8 cellular contexts compared by ENCODE assay signal in the genomic region with DNA sequence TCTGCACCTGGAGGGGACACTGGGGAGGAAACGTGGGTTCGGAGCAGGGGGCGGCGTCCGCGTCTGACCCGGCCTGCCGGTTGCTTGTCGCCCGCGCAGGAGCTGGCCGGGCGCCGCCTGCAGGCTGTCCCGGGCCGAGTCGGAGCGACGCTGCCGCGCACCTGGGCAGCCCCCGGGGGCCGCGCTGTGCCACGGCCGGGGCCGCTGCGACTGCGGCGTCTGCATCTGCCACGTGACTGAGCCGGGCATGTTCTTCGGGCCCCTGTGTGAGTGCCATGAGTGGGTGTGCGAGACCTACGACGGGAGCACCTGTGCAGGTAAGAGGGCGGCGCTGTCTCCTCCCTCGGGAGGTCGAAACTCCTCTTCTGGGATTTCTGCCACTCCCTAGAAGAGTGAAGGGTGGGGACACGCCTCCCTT. TPM values are rescaled to one million over a fixed set of nuclear protein-coding genes. Genes with fewer than 3 reads are reported as not detected.
DNase-seq lines count a peak whose midpoint lies in the region; ATAC-seq and TF ChIP-seq lines count a peak whose summit lies in the region.

No MANE protein-coding gene starts in this region.

- no peaks in the 10 kb centered on the region for H3K27me3 ChIP-seq in CD8-positive, alpha-beta memory T cell (ENCODE audit: insufficient read depth, low read length, poor library complexity, severe bottlenecking)
- H3K27me3 ChIP-seq in iPS-15b (ENCODE audit: control insufficient read depth, insufficient read depth, low read length) = peaks cover 3% of the 10 kb centered on the region
- no peaks in the 10 kb centered on the region for H3K27me3 ChIP-seq in upper lobe of right lung

- no peak overlapping the region for H3K9ac ChIP-seq in iPS-15b (ENCODE audit: low read depth, low read length)

- H3K9me3 Mint-ChIP-seq in CD8-positive, alpha-beta memory T cell = peaks cover 0 to 4% (median 0%) of the 10 kb centered on the region in 5 donors
- H3K9me3 Mint-ChIP-seq in T-cell (no peaks in the 10 kb centered on the region), nephron progenitor cell (no peaks in the 10 kb centered on the region)

- H3K27ac Mint-ChIP-seq in CD8-positive, alpha-beta memory T cell = no peak overlapping the region
- H3K27ac Mint-ChIP-seq in T-cell (no peak overlapping the region), nephron progenitor cell (no peak overlapping the region)

- H3K4me3 Mint-ChIP-seq in CD8-positive, alpha-beta memory T cell = peak overlapping the region in 4 of 7 donors; percentile 49 to 79 (median 54)
- H3K4me3 Mint-ChIP-seq in T-cell = peak overlapping the region; percentile 2 to 38 (median 31)
- no peak overlapping the region for H3K4me3 Mint-ChIP-seq in nephron progenitor cell

- no peaks in the 10 kb centered on the region for H3K36me3 Mint-ChIP-seq in CD8-positive, alpha-beta memory T cell
- H3K36me3 Mint-ChIP-seq in T-cell (no peaks in the 10 kb centered on the region), nephron progenitor cell (ENCODE audit: low read depth) (no peaks in the 10 kb centered on the region)

- H3K4me1 ChIP-seq in CD8-positive, alpha-beta memory T cell (ENCODE audit: insufficient read depth, low read length) = no peaks in the 10 kb centered on the region
- H3K4me1 ChIP-seq in iPS-15b (ENCODE audit: control insufficient read depth, insufficient read depth, low read length) (peaks cover 11% of the 10 kb centered on the region), upper lobe of right lung (peaks cover 4% of the 10 kb centered on the region)

- DNase-seq in CD8-positive, alpha-beta memory T cell = no peak
- DNase-seq in T-cell (no peak), upper lobe of right lung (peak; percentile 73), NCI-H1092 treated with DMSO at 0.1 percent for 48 hours (lab: John Stamatoyannopoulos, UW) (no peak), nephron progenitor cell (no peak)
- DNase-seq in activated naive CD4-positive, alpha-beta T cell (lab: John Stamatoyannopoulos, UW) = no peak

- no peak overlapping the region for H3K4me3 ChIP-seq in CD8-positive, alpha-beta memory T cell (ENCODE audit: low read length)
- H3K4me3 ChIP-seq in iPS-15b (ENCODE audit: low read depth, low read length) (peak overlapping the region; percentile 47), upper lobe of right lung (peak overlapping the region; percentile 55)

- intact Hi-C loops in upper lobe of right lung (cut with DNase I) = no loop called here

- no peaks in the 10 kb centered on the region for H3K9me3 ChIP-seq in CD8-positive, alpha-beta memory T cell (ENCODE audit: low read length)
- H3K9me3 ChIP-seq in iPS-15b (ENCODE audit: control insufficient read depth, insufficient read depth, low read length) = no peaks in the 10 kb centered on the region
- no peaks in the 10 kb centered on the region for H3K9me3 ChIP-seq in upper lobe of right lung

- CTCF ChIA-PET in CD8-positive, alpha-beta memory T cell (lab: Charles Lee) = no interaction called here
- CTCF ChIA-PET in T-cell (lab: Charles Lee) = no interaction called here

- no peak overlapping the region for H3K27ac ChIP-seq in CD8-positive, alpha-beta memory T cell (ENCODE audit: low read depth, low read length)
- H3K27ac ChIP-seq in upper lobe of right lung = peak overlapping the region; percentile 63

- peaks cover 15 to 42% of the 10 kb centered on the region in 2 donors for H3K27me3 Mint-ChIP-seq in CD8-positive, alpha-beta memory T cell
- peaks cover 28 to 33% of the 10 kb centered on the region in 2 donors for H3K27me3 Mint-ChIP-seq in T-cell
- peaks cover 7% of the 10 kb centered on the region for H3K27me3 Mint-ChIP-seq in nephron progenitor cell (ENCODE audit: low read depth, poor library complexity)

- H3K36me3 ChIP-seq in CD8-positive, alpha-beta memory T cell (ENCODE audit: insufficient read depth, low read length) = no peaks in the 10 kb centered on the region
- no peaks in the 10 kb centered on the region for H3K36me3 ChIP-seq in iPS-15b (ENCODE audit: control insufficient read depth, insufficient read depth, low read length)
- H3K36me3 ChIP-seq in upper lobe of right lung = no peaks in the 10 kb centered on the region

- POLR2A ChIA-PET in CD8-positive, alpha-beta memory T cell (lab: Charles Lee) = no interaction called here
- POLR2A ChIA-PET in T-cell (lab: Charles Lee) = no interaction called here

- peaks cover 6 to 9% (median 8%) of the 10 kb centered on the region in 3 donors for H3K4me1 Mint-ChIP-seq in CD8-positive, alpha-beta memory T cell
- H3K4me1 Mint-ChIP-seq in T-cell (peaks cover 0 to 10% (median 7%) of the 10 kb centered on the region in 3 donors), nephron progenitor cell (no peaks in the 10 kb centered on the region)

- peak; percentile 60 for ATAC-seq in GM21723 (IDR thresholded peaks at IDR 0.05; ENCODE audit: unreplicated experiment)
- ATAC-seq in T-cell (replicated peaks in 1 of 4) = no peak
- peak; percentile 88 for ATAC-seq in upper lobe of right lung

- TF ChIP-seq CTCF in upper lobe of right lung (IDR thresholded peaks at IDR 0.05) (peak; percentile 33), nephron progenitor cell (IDR thresholded peaks at IDR 0.05) (no peak)

RNA-seq across cellular contexts. Expression of a gene that starts 1.3 kb away (rescaled TPM):
- total RNA-seq in CD8-positive, alpha-beta memory T cell = not detected
- not detected for polyA plus RNA-seq in CD8-positive, alpha-beta memory T cell
- total RNA-seq in T-cell (not detected), upper lobe of right lung (43.6 TPM)

RNA-seq across cellular contexts. Expression of a gene that starts 37.5 kb away (rescaled TPM):
- total RNA-seq in CD8-positive, alpha-beta memory T cell = not detected
- polyA plus RNA-seq in CD8-positive, alpha-beta memory T cell = not detected
- total RNA-seq in T-cell (not detected), upper lobe of right lung (3.5 TPM)

Comparison
In these comparisons a context has a peak if more than half of its experiments do, and no peak if none do; other contexts are left out.
1. ATAC-seq: peak in GM21723 (single experiment) and upper lobe of right lung (single experiment); none in T-cell (0 of 4).
2. RNA of a gene that starts 1.3 kb away (total RNA-seq): 43.6 TPM in upper lobe of right lung (single experiment); not detected in T-cell and not detected in CD8-positive, alpha-beta memory T cell; every median in the first group is over 10 times any median in the second.